Comparison of ENCODE assay signal across 18 cellular contexts in the genomic region with DNA sequence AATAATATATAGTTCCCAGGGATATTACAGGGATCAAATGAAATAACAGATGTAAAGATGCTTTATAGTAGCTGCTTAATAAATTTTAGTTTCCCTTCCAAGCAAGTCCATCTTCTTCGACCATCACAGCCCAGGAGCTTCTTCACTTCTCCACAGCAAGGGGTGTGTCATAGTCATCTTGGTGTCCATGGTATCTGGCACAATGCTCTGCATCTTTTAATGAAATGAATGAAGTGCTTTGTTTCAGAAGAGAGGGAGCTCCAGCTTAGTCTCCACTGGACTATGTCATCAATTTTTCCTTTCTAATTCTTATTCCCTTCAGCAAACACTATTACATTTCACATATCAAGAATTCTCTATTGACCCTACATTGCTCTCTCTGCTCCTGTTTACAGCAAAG. TPM values are rescaled to one million over a fixed set of nuclear protein-coding genes. Genes with fewer than 3 reads are reported as not detected.
A peak's percentile ranks its signal among the peaks of the same experiment; 100 is the strongest.
DNase-seq lines count a peak whose midpoint lies in the region; ATAC-seq and TF ChIP-seq lines count a peak whose summit lies in the region.
"Had no signal": no experiment of that assay in that cellular context is flagged by ENCODE, and none has a peak within 500 bp of the region (broad histone marks: within the 10 kb centered on the region; RNA-seq: fewer than 3 reads in every experiment).

No MANE protein-coding gene starts in this region.

- no peaks in the 10 kb centered on the region for H3K9me3 Mint-ChIP-seq in activated T-cell treated with anti-CD3 and anti-CD28 coated beads, Interleukin-2, amount 50 U/mL, for 72 hours
- no peaks in the 10 kb centered on the region for H3K9me3 Mint-ChIP-seq in activated T-cell treated with anti-CD3 and anti-CD28 coated beads, Interleukin-2, amount 50 U/mL, for 4 hours
- H3K9me3 Mint-ChIP-seq in WTC11, result no peaks in the 10 kb centered on the region

- H3K4me3 Mint-ChIP-seq in activated T-cell treated with anti-CD3 and anti-CD28 coated beads, Interleukin-2, amount 50 U/mL, for 72 hours, result no peak overlapping the region
- H3K4me3 Mint-ChIP-seq in activated T-cell treated with anti-CD3 and anti-CD28 coated beads, Interleukin-2, amount 50 U/mL, for 4 hours, result no peak overlapping the region
- no peak overlapping the region for H3K4me3 Mint-ChIP-seq in WTC11

- peaks cover 24% of the 10 kb centered on the region for H3K4me1 ChIP-seq in SJCRH30

- POLR2A ChIA-PET in WTC11 (lab: Charles Lee) (interaction anchor here (0.6 kb wide), 1 partner anchor 32 kb away, joined by 3 read pairs; no protein-coding TSS in a partner anchor), GM10248 (lab: Yijun Ruan, JAX) (no interaction called here)

- TF ChIP-seq CTCF in WTC11 (IDR thresholded peaks at IDR 0.05), result no peak
- no peak for TF ChIP-seq CTCF in GM10248 (IDR thresholded peaks at IDR 0.05; ENCODE audit: control extremely low read depth, extremely low read depth, low read depth, missing control alignments)

- no peaks in the 10 kb centered on the region for H3K27me3 ChIP-seq in SJCRH30
- H3K27me3 ChIP-seq: gastrocnemius medialis had no signal

- H3K36me3 Mint-ChIP-seq in activated T-cell treated with anti-CD3 and anti-CD28 coated beads, Interleukin-2, amount 50 U/mL, for 72 hours (ENCODE audit: insufficient read depth in 2 of 2), result peaks cover 0 to 2% of the 10 kb centered on the region in 2 donors
- H3K36me3 Mint-ChIP-seq in activated T-cell treated with anti-CD3 and anti-CD28 coated beads, Interleukin-2, amount 50 U/mL, for 4 hours (ENCODE audit: insufficient read depth), result no peaks in the 10 kb centered on the region
- H3K36me3 Mint-ChIP-seq in WTC11, result no peaks in the 10 kb centered on the region

- peaks cover 72% of the 10 kb centered on the region for H3K4me1 Mint-ChIP-seq in activated T-cell treated with anti-CD3 and anti-CD28 coated beads, Interleukin-2, amount 50 U/mL, for 72 hours (ENCODE audit: low read depth)
- peaks cover 64% of the 10 kb centered on the region for H3K4me1 Mint-ChIP-seq in activated T-cell treated with anti-CD3 and anti-CD28 coated beads, Interleukin-2, amount 50 U/mL, for 4 hours (ENCODE audit: low read depth)
- peaks cover 35% of the 10 kb centered on the region for H3K4me1 Mint-ChIP-seq in WTC11

- no peaks in the 10 kb centered on the region for H3K9me3 ChIP-seq in SJCRH30 (replicated peaks)
- H3K9me3 ChIP-seq: gastrocnemius medialis, prostate gland had no signal

- no peak for ATAC-seq in activated T-cell treated with anti-CD3 and anti-CD28 coated beads, Interleukin-2, amount 50 U/mL, for 72 hours (replicated peaks in 1 of 2)
- no peak for ATAC-seq in activated T-cell treated with anti-CD3 and anti-CD28 coated beads, Interleukin-2, amount 50 U/mL, for 4 hours
- ATAC-seq in WTC11 (no peak), GM19351 (IDR thresholded peaks at IDR 0.05; ENCODE audit: unreplicated experiment) (no peak)
- ATAC-seq: gastrocnemius medialis had no signal

- peak overlapping the region; percentile 64 for H3K27ac ChIP-seq in substantia nigra (ENCODE audit: low read depth, low read length, poor library complexity, severe bottlenecking)
- no peak overlapping the region for H3K27ac ChIP-seq in SJCRH30
- H3K27ac ChIP-seq: coronary artery, gastrocnemius medialis, prostate gland had no signal

- CTCF ChIA-PET in WTC11 (lab: Charles Lee) (interaction anchor here (0.7 to 3.6 kb wide), 4 partner anchors 8 to 101 kb away, joined by 3 to 17 read pairs (median 3); no protein-coding TSS in a partner anchor), GM10248 (lab: Yijun Ruan, JAX) (interaction anchor here (0.8 to 27.8 kb wide), 5 partner anchors 9 to 61 kb away, joined by 3 to 344 read pairs (median 3); no protein-coding TSS in a partner anchor)

- peak overlapping the region; percentile 23 for H3K27ac Mint-ChIP-seq in activated T-cell treated with anti-CD3 and anti-CD28 coated beads, Interleukin-2, amount 50 U/mL, for 72 hours
- H3K27ac Mint-ChIP-seq in WTC11, result 0 out of 2 replicates have a peak overlapping the region, but pooled peaks have one; percentile 0

- DNase-seq in activated T-cell treated with anti-CD3 and anti-CD28 coated beads, Interleukin-2, amount 50 U/mL, for 72 hours, result no peak
- DNase-seq in activated T-cell treated with anti-CD3 and anti-CD28 coated beads, Interleukin-2, amount 50 U/mL, for 4 hours, result no peak
- DNase-seq in WTC11 (ENCODE audit: low spot score) (no peak), foreskin melanocyte (peak; percentile 61), substantia nigra (lab: John Stamatoyannopoulos, UW) (peak in 2 of 49 donors; percentile 24 to 27), GM10248 (ENCODE audit: extremely low spot score) (no peak), SJCRH30 (no peak)
- DNase-seq: activated CD4-positive, CD25-positive, alpha-beta regulatory T cell treated with anti-CD3 and anti-CD28 coated beads, Interleukin-2, amount 50 U/mL, for 72 hours; activated T-cell treated with anti-CD3 and anti-CD28 coated beads, Interleukin-2, amount 50 U/mL, for 1 hour; COR-L47; gastrocnemius medialis; Karpas-422; NCI-H1105 treated with DMSO at 0.1 percent for 48 hours; NCI-H2171 treated with DMSO at 0.1 percent for 48 hours; T-helper 2 cell had no signal

- H3K27me3 Mint-ChIP-seq in activated T-cell treated with anti-CD3 and anti-CD28 coated beads, Interleukin-2, amount 50 U/mL, for 72 hours (ENCODE audit: low read depth), result no peaks in the 10 kb centered on the region
- no peaks in the 10 kb centered on the region for H3K27me3 Mint-ChIP-seq in activated T-cell treated with anti-CD3 and anti-CD28 coated beads, Interleukin-2, amount 50 U/mL, for 4 hours (ENCODE audit: low read depth)
- no peaks in the 10 kb centered on the region for H3K27me3 Mint-ChIP-seq in WTC11 (ENCODE audit: low read depth)

- H3K36me3 ChIP-seq in SJCRH30, result no peaks in the 10 kb centered on the region
- H3K36me3 ChIP-seq: gastrocnemius medialis, prostate gland had no signal

- H3K4me3 ChIP-seq in SJCRH30, result no peak overlapping the region
- H3K4me3 ChIP-seq: coronary artery, gastrocnemius medialis, prostate gland had no signal

TF ChIP-seq in WTC11, 78 proteins besides CTCF, POLR2A, EP300 and RAD21 (continues in another document):
- TF ChIP-seq MXD4 (CRISPR knock-in tag; IDR thresholded peaks at IDR 0.05; ENCODE audit: borderline replicate concordance) (no peak), EMX1 (CRISPR knock-in tag; IDR thresholded peaks at IDR 0.05) (no peak), ZBTB21 (CRISPR knock-in tag; IDR thresholded peaks at IDR 0.05; ENCODE audit: borderline replicate concordance) (no peak), ZNF138 (CRISPR knock-in tag; conservative IDR thresholded peaks at IDR 0.05) (no peak)
- TF ChIP-seq, protein P1, sequence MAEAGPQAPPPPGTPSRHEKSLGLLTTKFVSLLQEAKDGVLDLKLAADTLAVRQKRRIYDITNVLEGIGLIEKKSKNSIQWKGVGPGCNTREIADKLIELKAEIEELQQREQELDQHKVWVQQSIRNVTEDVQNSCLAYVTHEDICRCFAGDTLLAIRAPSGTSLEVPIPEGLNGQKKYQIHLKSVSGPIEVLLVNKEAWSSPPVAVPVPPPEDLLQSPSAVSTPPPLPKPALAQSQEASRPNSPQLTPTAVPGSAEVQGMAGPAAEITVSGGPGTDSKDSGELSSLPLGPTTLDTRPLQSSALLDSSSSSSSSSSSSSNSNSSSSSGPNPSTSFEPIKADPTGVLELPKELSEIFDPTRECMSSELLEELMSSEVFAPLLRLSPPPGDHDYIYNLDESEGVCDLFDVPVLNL (CRISPR knock-in tag; IDR thresholded peaks at IDR 0.05; ENCODE audit: borderline replicate concordance, low read depth), result no peak
- TF ChIP-seq, protein P2, sequence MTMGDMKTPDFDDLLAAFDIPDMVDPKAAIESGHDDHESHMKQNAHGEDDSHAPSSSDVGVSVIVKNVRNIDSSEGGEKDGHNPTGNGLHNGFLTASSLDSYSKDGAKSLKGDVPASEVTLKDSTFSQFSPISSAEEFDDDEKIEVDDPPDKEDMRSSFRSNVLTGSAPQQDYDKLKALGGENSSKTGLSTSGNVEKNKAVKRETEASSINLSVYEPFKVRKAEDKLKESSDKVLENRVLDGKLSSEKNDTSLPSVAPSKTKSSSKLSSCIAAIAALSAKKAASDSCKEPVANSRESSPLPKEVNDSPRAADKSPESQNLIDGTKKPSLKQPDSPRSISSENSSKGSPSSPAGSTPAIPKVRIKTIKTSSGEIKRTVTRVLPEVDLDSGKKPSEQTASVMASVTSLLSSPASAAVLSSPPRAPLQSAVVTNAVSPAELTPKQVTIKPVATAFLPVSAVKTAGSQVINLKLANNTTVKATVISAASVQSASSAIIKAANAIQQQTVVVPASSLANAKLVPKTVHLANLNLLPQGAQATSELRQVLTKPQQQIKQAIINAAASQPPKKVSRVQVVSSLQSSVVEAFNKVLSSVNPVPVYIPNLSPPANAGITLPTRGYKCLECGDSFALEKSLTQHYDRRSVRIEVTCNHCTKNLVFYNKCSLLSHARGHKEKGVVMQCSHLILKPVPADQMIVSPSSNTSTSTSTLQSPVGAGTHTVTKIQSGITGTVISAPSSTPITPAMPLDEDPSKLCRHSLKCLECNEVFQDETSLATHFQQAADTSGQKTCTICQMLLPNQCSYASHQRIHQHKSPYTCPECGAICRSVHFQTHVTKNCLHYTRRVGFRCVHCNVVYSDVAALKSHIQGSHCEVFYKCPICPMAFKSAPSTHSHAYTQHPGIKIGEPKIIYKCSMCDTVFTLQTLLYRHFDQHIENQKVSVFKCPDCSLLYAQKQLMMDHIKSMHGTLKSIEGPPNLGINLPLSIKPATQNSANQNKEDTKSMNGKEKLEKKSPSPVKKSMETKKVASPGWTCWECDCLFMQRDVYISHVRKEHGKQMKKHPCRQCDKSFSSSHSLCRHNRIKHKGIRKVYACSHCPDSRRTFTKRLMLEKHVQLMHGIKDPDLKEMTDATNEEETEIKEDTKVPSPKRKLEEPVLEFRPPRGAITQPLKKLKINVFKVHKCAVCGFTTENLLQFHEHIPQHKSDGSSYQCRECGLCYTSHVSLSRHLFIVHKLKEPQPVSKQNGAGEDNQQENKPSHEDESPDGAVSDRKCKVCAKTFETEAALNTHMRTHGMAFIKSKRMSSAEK (CRISPR knock-in tag; IDR thresholded peaks at IDR 0.05; ENCODE audit: borderline replicate concordance), result no peak
- TF ChIP-seq, protein P3, sequence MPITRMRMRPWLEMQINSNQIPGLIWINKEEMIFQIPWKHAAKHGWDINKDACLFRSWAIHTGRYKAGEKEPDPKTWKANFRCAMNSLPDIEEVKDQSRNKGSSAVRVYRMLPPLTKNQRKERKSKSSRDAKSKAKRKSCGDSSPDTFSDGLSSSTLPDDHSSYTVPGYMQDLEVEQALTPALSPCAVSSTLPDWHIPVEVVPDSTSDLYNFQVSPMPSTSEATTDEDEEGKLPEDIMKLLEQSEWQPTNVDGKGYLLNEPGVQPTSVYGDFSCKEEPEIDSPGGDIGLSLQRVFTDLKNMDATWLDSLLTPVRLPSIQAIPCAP (CRISPR knock-in tag; IDR thresholded peaks at IDR 0.05), result no peak

RNA-seq across cellular contexts. Expression of a gene that starts 4.9 kb away (rescaled TPM):
- total RNA-seq in activated T-cell treated with anti-CD3 and anti-CD28 coated beads, Interleukin-2, amount 50 U/mL, for 72 hours, result 100 to 1,000 TPM; 169 to 292 TPM
- 100 to 1,000 TPM; 104 to 128 (median 120) TPM for total RNA-seq in activated T-cell treated with anti-CD3 and anti-CD28 coated beads, Interleukin-2, amount 50 U/mL, for 4 hours
- total RNA-seq in WTC11 (2021), result 214 to 327 TPM (median 222 TPM) in 3 replicates
- 160 and 172 TPM in 2 replicates for total RNA-seq in SJCRH30 (2014; rRNA removed; shearing (Covaris generic))
